In genomic region chr13:73303858-73304257, GRCh38 we compare ENCODE assay signal across 17 cellular contexts.
DNase-seq lines count a peak whose midpoint lies in the region; ATAC-seq, FAIRE-seq and TF ChIP-seq lines count a peak whose summit lies in the region.
"Had no signal": no experiment of that assay in that cellular context is flagged by ENCODE, and none has a peak within 500 bp of the region (broad histone marks: within the 10 kb centered on the region; RNA-seq: fewer than 3 reads in every experiment).

No MANE protein-coding gene starts in this region.

- no peak overlapping the region for H4K5ac ChIP-seq in mesendoderm (ENCODE audit: low read length)

- no peak overlapping the region for H3K27ac ChIP-seq in mesendoderm (ENCODE audit: low read depth, low read length)
- H3K27ac ChIP-seq: gastrocnemius medialis, sigmoid colon had no signal

- no peaks in the 10 kb centered on the region for H3K36me3 Mint-ChIP-seq in type B pancreatic cell

- H3K18ac ChIP-seq in mesendoderm (ENCODE audit: low read length), result no peak overlapping the region

- no peak overlapping the region for H2BK5ac ChIP-seq in mesendoderm (ENCODE audit: low read length)

- peak; percentile 19 for DNase-seq in Daoy (ENCODE audit: low read depth)
- peak; percentile 44 for DNase-seq in HCEC 1CT
- peak; percentile 3 for DNase-seq in amniotic stem cell (lab: John Stamatoyannopoulos, UW)
- DNase-seq in mesendoderm, result peak; percentile 67
- DNase-seq in NCI-H82 (lab: John Stamatoyannopoulos, UW), result no peak
- no peak for DNase-seq in HTR-8/SVneo (ENCODE audit: insufficient read length, low spot score)
- DNase-seq in type B pancreatic cell (ENCODE audit: extremely low spot score, unreplicated experiment), result no peak
- DNase-seq: activated naive CD4-positive, alpha-beta T cell; gastrocnemius medialis; left cardiac atrium; sigmoid colon had no signal

- no peak overlapping the region for H3K56ac ChIP-seq in mesendoderm (ENCODE audit: low read length)

- H3K9me3 Mint-ChIP-seq in type B pancreatic cell, result no peaks in the 10 kb centered on the region
- H3K9me3 Mint-ChIP-seq: stimulated activated naive CD8-positive, alpha-beta T cell treated with anti-CD3 and anti-CD28 coated beads, Interleukin-15, Interleukin-2, amounts not matched to agents 100 ng/mL and 50 ng/mL, for 24 hours had no signal

- no peaks in the 10 kb centered on the region for H3K27me3 Mint-ChIP-seq in type B pancreatic cell
- H3K27me3 Mint-ChIP-seq: stimulated activated naive CD8-positive, alpha-beta T cell treated with anti-CD3 and anti-CD28 coated beads, Interleukin-15, Interleukin-2, amounts not matched to agents 100 ng/mL and 50 ng/mL, for 24 hours had no signal

- H3K27me3 ChIP-seq in mesendoderm (ENCODE audit: insufficient read depth, low read length, poor library complexity), result no peaks in the 10 kb centered on the region
- H3K27me3 ChIP-seq: gastrocnemius medialis, sigmoid colon had no signal

- no peak overlapping the region for H3K27ac Mint-ChIP-seq in type B pancreatic cell
- H3K27ac Mint-ChIP-seq: nephron; stimulated activated naive CD8-positive, alpha-beta T cell treated with anti-CD3 and anti-CD28 coated beads, Interleukin-15, Interleukin-2, amounts not matched to agents 100 ng/mL and 50 ng/mL, for 24 hours had no signal

- H3K4ac ChIP-seq in mesendoderm (ENCODE audit: low read depth, low read length), result no peak overlapping the region

- no peak overlapping the region for H4K8ac ChIP-seq in mesendoderm (ENCODE audit: low read depth, low read length)

- H2BK120ac ChIP-seq in mesendoderm (ENCODE audit: low read depth, low read length), result no peak overlapping the region

- no peaks in the 10 kb centered on the region for H3K79me1 ChIP-seq in mesendoderm (ENCODE audit: low read length)

- no peak overlapping the region for H3K9ac ChIP-seq in mesendoderm (ENCODE audit: low read length)

- no peak overlapping the region for H2BK15ac ChIP-seq in mesendoderm (replicated peaks; ENCODE audit: low read depth)

- FAIRE-seq in HTR-8/SVneo (lab: Jason Lieb, UNC), result no peak
- FAIRE-seq: GM19239 had no signal

- no peak for ATAC-seq in HG03457 (IDR thresholded peaks at IDR 0.05; ENCODE audit: unreplicated experiment)
- ATAC-seq: gastrocnemius medialis, HCT116, left cardiac atrium, Panc1 had no signal

- H3K4me3 ChIP-seq in mesendoderm (ENCODE audit: low read length), result no peak overlapping the region
- H3K4me3 ChIP-seq: gastrocnemius medialis, sigmoid colon had no signal

- H3K36me3 ChIP-seq in mesendoderm (ENCODE audit: control insufficient read depth, insufficient read depth, low read length), result no peaks in the 10 kb centered on the region
- H3K36me3 ChIP-seq: gastrocnemius medialis, sigmoid colon had no signal

- H3K4me2 ChIP-seq in mesendoderm (ENCODE audit: low read length), result no peak overlapping the region

- no peak for TF ChIP-seq CTCF in type B pancreatic cell (conservative IDR thresholded peaks at IDR 0.05)

- no peak overlapping the region for H3K23ac ChIP-seq in mesendoderm (ENCODE audit: low read length)

- no peak overlapping the region for H2AK5ac ChIP-seq in mesendoderm (ENCODE audit: low read length)

- WGBS in mesendoderm (ENCODE audit: extremely low coverage, insufficient coverage, low lambda C conversion rate), result no CpG with 5 or more reads among the region's 6 CpGs

- H3K79me2 ChIP-seq in mesendoderm (ENCODE audit: control insufficient read depth, insufficient read depth, low read length), result no peaks in the 10 kb centered on the region

- H3K4me1 ChIP-seq in mesendoderm (ENCODE audit: control insufficient read depth, low read depth, low read length), result peaks cover 5% of the 10 kb centered on the region
- H3K4me1 ChIP-seq: gastrocnemius medialis had no signal

- H3K4me1 Mint-ChIP-seq in type B pancreatic cell (ENCODE audit: unreplicated experiment), result no peaks in the 10 kb centered on the region
- H3K4me1 Mint-ChIP-seq: nephron had no signal

- no peak overlapping the region for H3K4me3 Mint-ChIP-seq in type B pancreatic cell
- H3K4me3 Mint-ChIP-seq: nephron; stimulated activated naive CD8-positive, alpha-beta T cell treated with anti-CD3 and anti-CD28 coated beads, Interleukin-15, Interleukin-2, amounts not matched to agents 100 ng/mL and 50 ng/mL, for 24 hours had no signal

Comparison
In these comparisons a context has a peak if more than half of its experiments do, and no peak if none do; other contexts are left out.
1. DNase-seq: peak in Daoy (single experiment), HCEC 1CT (single experiment), amniotic stem cell (single experiment) and mesendoderm (single experiment); none in NCI-H82 (single experiment), HTR-8/SVneo (single experiment) and type B pancreatic cell (single experiment).